10 cellular contexts compared by ENCODE assay signal in genomic region chr19:4913996-4914735, GRCh38. TPM values are rescaled to one million over a fixed set of nuclear protein-coding genes. Genes with fewer than 3 reads are reported as not detected.
DNase-seq lines count a peak whose midpoint lies in the region; ATAC-seq, FAIRE-seq and TF ChIP-seq lines count a peak whose summit lies in the region.
"Had no signal": no experiment of that assay in that cellular context is flagged by ENCODE, and none has a peak within 500 bp of the region (broad histone marks: within the 10 kb centered on the region; RNA-seq: fewer than 3 reads in every experiment).

No MANE protein-coding gene starts in this region.

- H3K27ac ChIP-seq in duodenal mucosa (ENCODE audit: low read depth, low read length) (no peak overlapping the region), small intestine (ENCODE audit: low read depth in 1 of 2, low read length in 1 of 2) (peak overlapping the region in 1 of 2 donors; percentile 18), dorsolateral prefrontal cortex (no peak overlapping the region)

- no peaks in the 10 kb centered on the region for H3K27me3 ChIP-seq in duodenal mucosa (ENCODE audit: control insufficient read depth in 1 of 2, insufficient read depth in 2 of 2, low read length in 2 of 2)
- H3K27me3 ChIP-seq in small intestine (ENCODE audit: control insufficient read depth in 2 of 2, insufficient read depth in 2 of 2, low read length in 2 of 2): no peaks in the 10 kb centered on the region
- H3K27me3 ChIP-seq in dorsolateral prefrontal cortex: peaks cover 0 to 6% (median 0%) of the 10 kb centered on the region in 45 donors

- peaks cover 0 to 9% of the 10 kb centered on the region in 2 donors for H3K36me3 ChIP-seq in duodenal mucosa (ENCODE audit: control insufficient read depth in 1 of 2, insufficient read depth in 2 of 2, low read length in 2 of 2)
- no peaks in the 10 kb centered on the region for H3K36me3 ChIP-seq in small intestine (ENCODE audit: control insufficient read depth in 2 of 2, insufficient read depth in 2 of 2, low read length in 2 of 2)

- intact Hi-C loops in dorsolateral prefrontal cortex (cut with DNase I): loop anchor here in 1 of 2 donors (2.0 to 10.0 kb wide), 3 partner anchors 103 to 189 kb away; partner anchors contain the start of gene DPP9

- ATAC-seq in WTC11 (no peak), GM18511 (IDR thresholded peaks at IDR 0.05; ENCODE audit: unreplicated experiment) (no peak)
- ATAC-seq: left lobe of liver had no signal

- H3K36me3 Mint-ChIP-seq in WTC11: peaks cover 8% of the 10 kb centered on the region

- H3K9me3 ChIP-seq in duodenal mucosa (ENCODE audit: control insufficient read depth in 1 of 2, low read length in 2 of 2) (no peaks in the 10 kb centered on the region), small intestine (ENCODE audit: control insufficient read depth, low read depth) (no peaks in the 10 kb centered on the region)

- DNase-seq in ELF-1 (ENCODE audit: low read depth, low spot score): peak; percentile 37
- no peak for DNase-seq in WTC11 (ENCODE audit: low spot score)
- peak; percentile 13 for DNase-seq in small intestine
- no peak for DNase-seq in dorsolateral prefrontal cortex
- no peak for DNase-seq in H4 (ENCODE audit: low spot score)
- DNase-seq in NCI-H526 treated with DMSO at 0.1 percent for 48 hours (lab: John Stamatoyannopoulos, UW): no peak
- DNase-seq: H7 had no signal

- TF ChIP-seq CTCF in WTC11 (IDR thresholded peaks at IDR 0.05) (no peak), dorsolateral prefrontal cortex (IDR thresholded peaks at IDR 0.05 in 54 of 56, conservative IDR thresholded peaks at IDR 0.05 in 2 of 56; ENCODE audit: low read depth in 1 of 56, partially characterized antibody in 56 of 56) (no peak)

- H3K4me3 ChIP-seq in duodenal mucosa (ENCODE audit: low read depth in 1 of 2, low read length in 2 of 2): peak overlapping the region; percentile 46 to 58
- peak overlapping the region in 1 of 2 donors; percentile 38 for H3K4me3 ChIP-seq in small intestine (ENCODE audit: low read depth in 1 of 2, low read length in 2 of 2)
- peak overlapping the region in 11 of 59 donors; percentile 2 to 49 (median 28) for H3K4me3 ChIP-seq in dorsolateral prefrontal cortex

- no peak overlapping the region for H3K4me3 Mint-ChIP-seq in WTC11

- no peak overlapping the region for H3K9ac ChIP-seq in duodenal mucosa (ENCODE audit: low read depth in 1 of 2, low read length in 2 of 2)

- WGBS in small intestine, 3 donors: 71 to 83% (median 79%) methylated on average over 24 of the region's 24 CpGs

- H3K27ac Mint-ChIP-seq in WTC11: peak overlapping the region; percentile 72

- CTCF ChIA-PET in WTC11 (lab: Charles Lee): interaction anchor here (4.7 kb wide), 1 partner anchor 103 kb away, joined by 55 read pairs; no protein-coding TSS in a partner anchor

- H3K4me1 ChIP-seq in duodenal mucosa (ENCODE audit: control insufficient read depth in 1 of 2, insufficient read depth in 2 of 2, low read length in 2 of 2) (peaks cover 24 to 42% of the 10 kb centered on the region in 2 donors), small intestine (ENCODE audit: control insufficient read depth in 2 of 2, insufficient read depth in 1 of 2, low read depth in 1 of 2, low read length in 1 of 2) (peaks cover 0 to 2% of the 10 kb centered on the region in 2 donors)

- no peaks in the 10 kb centered on the region for H3K27me3 Mint-ChIP-seq in WTC11 (ENCODE audit: low read depth)

- peaks cover 17% of the 10 kb centered on the region for H3K4me1 Mint-ChIP-seq in WTC11

- POLR2A ChIA-PET in WTC11 (lab: Charles Lee): interaction anchor here (0.7 to 1.1 kb wide), 2 partner anchors 9 to 42 kb away, joined by 4 read pairs; no protein-coding TSS in a partner anchor

- no peak for FAIRE-seq in small intestine (lab: Jason Lieb, UNC)

- no peaks in the 10 kb centered on the region for H3K9me3 Mint-ChIP-seq in WTC11

TF ChIP-seq in WTC11, 78 proteins besides CTCF, POLR2A, EP300 and RAD21:
- TF ChIP-seq NFATC4 (CRISPR knock-in tag; IDR thresholded peaks at IDR 0.05) (no peak), GABPB1 (CRISPR knock-in tag; IDR thresholded peaks at IDR 0.05) (no peak), ZSCAN18 (CRISPR knock-in tag; IDR thresholded peaks at IDR 0.05) (no peak)

RNA-seq across cellular contexts. Expression of gene UHRF1, which starts 4.9 kb away (rescaled TPM):
- total RNA-seq in WTC11 (2021) (37.9 to 42.5 TPM (median 38.1 TPM) in 3 replicates), dorsolateral prefrontal cortex (10 to 100 TPM in 8 of 120 experiments, 1 to 10 TPM in 111, under 1 TPM in 1; 0.41 to 13.6 (median 3.8) TPM)
- 10 to 100 TPM in 1 of 3 donors, 1 to 10 TPM in 1, under 1 TPM in 1; 0.67 to 11.0 (median 1.1) TPM for polyA plus RNA-seq in small intestine
- total RNA-seq in H4 (2014; rRNA removed; shearing (Covaris generic)): 26.9 and 35.8 TPM in 2 replicates

RNA-seq across cellular contexts. Expression of gene ARRDC5, which starts 11.5 kb away (rescaled TPM):
- total RNA-seq in WTC11 (2021) (not detected in 3 replicates), dorsolateral prefrontal cortex (1 to 10 TPM in 5 of 120 experiments, under 1 TPM in 75, not detected in 40; 0.28 to 1.8 (median 0.50) TPM)
- polyA plus RNA-seq in small intestine: under 1 TPM in 1 of 3 donors, not detected in 2; 0.12 TPM
- not detected in 2 replicates for total RNA-seq in H4 (2014; rRNA removed; shearing (Covaris generic))
- total RNA-seq: H7, left lobe of liver had no signal

RNA-seq across cellular contexts. Expression of gene PLIN3, which starts 46.7 kb away (rescaled TPM):
- 61.3 to 72.1 TPM (median 71.2 TPM) in 3 replicates for total RNA-seq in WTC11 (2021)
- 100 to 1,000 TPM in 2 of 3 donors, 10 to 100 TPM in 1; 77.3 to 190 (median 173) TPM for polyA plus RNA-seq in small intestine
- total RNA-seq in dorsolateral prefrontal cortex: 100 to 1,000 TPM in 2 of 120 experiments, 10 to 100 TPM in 118; 10.5 to 104 (median 28.0) TPM
- 86.6 and 92.1 TPM in 2 replicates for total RNA-seq in H4 (2014; rRNA removed; shearing (Covaris generic))

RNA-seq across cellular contexts. Expression of gene KDM4B, which starts 54.7 kb away (rescaled TPM):
- total RNA-seq in WTC11 (2021) (43.2 to 56.0 TPM (median 53.1 TPM) in 3 replicates), dorsolateral prefrontal cortex (10 to 100 TPM; 35.7 to 91.2 (median 55.2) TPM)
- 10 to 100 TPM in 1 of 3 donors, 1 to 10 TPM in 2; 8.1 to 11.4 (median 9.8) TPM for polyA plus RNA-seq in small intestine
- 4.6 and 7.2 TPM in 2 replicates for total RNA-seq in H4 (2014; rRNA removed; shearing (Covaris generic))

Comparison
In these comparisons a context has a peak if more than half of its experiments do, and no peak if none do; other contexts are left out.
1. DNase-seq: peak in ELF-1 (single experiment) and small intestine (single experiment); none in WTC11 (single experiment), dorsolateral prefrontal cortex (0 of 10), H4 (single experiment) and NCI-H526 treated with DMSO at 0.1 percent for 48 hours (single experiment).